8 cellular contexts compared by ENCODE assay signal in genomic region chr15:66701422-66702034, GRCh38. TPM values are rescaled to one million over a fixed set of nuclear protein-coding genes. Genes with fewer than 3 reads are reported as not detected.
A peak's percentile ranks its signal among the peaks of the same experiment; 100 is the strongest.
DNase-seq lines count a peak whose midpoint lies in the region; ATAC-seq, FAIRE-seq and TF ChIP-seq lines count a peak whose summit lies in the region.

No MANE protein-coding gene starts in this region.

- dilution Hi-C loops in keratinocyte (cut with MboI; ENCODE audit: extremely low pct_ligation_motif_present, low sequenced_read_pairs) = no loop called here

- H3K27ac Mint-ChIP-seq in MCF 10A (ENCODE audit: low read depth, unreplicated experiment) = no peak overlapping the region

- DNase-seq in A172 (ENCODE audit: low spot score) (peak; percentile 54), GM12892 (ENCODE audit: insufficient read length) (peak; percentile 51), MCF 10A (ENCODE audit: unreplicated experiment) (peak; percentile 61), keratinocyte (ENCODE audit: low read depth, low spot score) (no peak), GM10248 (ENCODE audit: extremely low spot score) (no peak)
- peak; percentile 13 for DNase-seq in stimulated activated CD4-positive, alpha-beta T cell treated with anti-CD3 and anti-CD28 coated beads, Interleukin-4, amount 100 ng/mL, for 24 hours

- H3K27me3 Mint-ChIP-seq in MCF 10A (ENCODE audit: insufficient read depth, unreplicated experiment) = peaks cover 18% of the 10 kb centered on the region

- H3K27me3 ChIP-seq in keratinocyte (ENCODE audit: control insufficient read depth, extremely low read depth, insufficient read depth, low read length) = peaks cover 41% of the 10 kb centered on the region

- BruUV-seq in MCF 10A (replicated peaks; lab: Mats Ljungman, UMichigan) = no TSS peak

- peak overlapping the region; percentile 44 to 71 (median 69) for H3K4me3 ChIP-seq in keratinocyte (ENCODE audit: control insufficient read depth in 2 of 3, extremely low read depth in 1 of 3, insufficient read depth in 2 of 3, low read depth in 1 of 3, low read length in 3 of 3)

- H4K20me1 ChIP-seq in keratinocyte (ENCODE audit: control insufficient read depth, extremely low read depth, insufficient read depth, low read length) = no peaks in the 10 kb centered on the region

- peak overlapping the region; percentile 81 for H2AFZ ChIP-seq in keratinocyte (ENCODE audit: control insufficient read depth, low read length)

- peak overlapping the region; percentile 22 for H3K27ac ChIP-seq in keratinocyte (ENCODE audit: control insufficient read depth, insufficient read depth, low read length)

- CTCF ChIA-PET in MCF 10A (lab: Yijun Ruan, JAX) = interaction anchor here (0.6 to 2.3 kb wide), 3 partner anchors 9 to 164 kb away, joined by 3 to 8 read pairs (median 7); no protein-coding TSS in a partner anchor
- CTCF ChIA-PET in GM10248 (lab: Yijun Ruan, JAX) = interaction anchor here (1.1 kb wide), 1 partner anchor 83 kb away, joined by 3 read pairs; no protein-coding TSS in a partner anchor

- intact Hi-C loops in MCF 10A (cut with micrococcal nuclease) = loop anchor here (5.0 kb wide), 1 partner anchor 151 kb away; no protein-coding TSS in a partner anchor

- H3K9me3 ChIP-seq in keratinocyte (ENCODE audit: control insufficient read depth, low read depth, low read length) = no peaks in the 10 kb centered on the region

- peaks cover 17% of the 10 kb centered on the region for H3K4me1 ChIP-seq in keratinocyte (ENCODE audit: control insufficient read depth, extremely low read depth, insufficient read depth, low read length)

- peak; percentile 18 for ATAC-seq in HG03066 (IDR thresholded peaks at IDR 0.05; ENCODE audit: low read depth, unreplicated experiment)

- POLR2A ChIA-PET in MCF 10A (lab: Yijun Ruan, JAX) = interaction anchor here (0.6 to 2.3 kb wide), 10 partner anchors 9 to 1415 kb away, joined by 3 to 8 read pairs (median 3); no protein-coding TSS in a partner anchor
- POLR2A ChIA-PET in GM10248 (lab: Yijun Ruan, JAX) = no interaction called here

- peaks cover 12% of the 10 kb centered on the region for H3K4me1 Mint-ChIP-seq in MCF 10A (ENCODE audit: insufficient read depth, unreplicated experiment)

- no peak for TF ChIP-seq POLR2A in GM12892 (IDR thresholded peaks at IDR 0.05; ENCODE audit: low read depth, low read length)
- TF ChIP-seq POLR2A in Raji (IDR thresholded peaks at IDR 0.05; ENCODE audit: insufficient read depth, low read depth, low read length) = peak; percentile 70

- H3K9me1 ChIP-seq in keratinocyte (ENCODE audit: control insufficient read depth, extremely low read depth, insufficient read depth, low read length) = no peaks in the 10 kb centered on the region

- H3K9ac ChIP-seq in keratinocyte (ENCODE audit: control insufficient read depth, extremely low read depth, insufficient read depth, low read length) = peak overlapping the region; percentile 26

- no peak for TF ChIP-seq CTCF in MCF 10A (IDR thresholded peaks at IDR 0.05; ENCODE audit: unreplicated experiment)
- TF ChIP-seq CTCF in keratinocyte (optimal IDR thresholded peaks at IDR 0.05 in 1 of 3, IDR thresholded peaks at IDR 0.05 in 1 of 3, conservative IDR thresholded peaks at IDR 0.05 in 1 of 3; ENCODE audit: extremely low read depth in 1 of 3, insufficient read depth in 2 of 3, low read length in 3 of 3) = no peak
- no peak for TF ChIP-seq CTCF in GM10248 (IDR thresholded peaks at IDR 0.05; ENCODE audit: control extremely low read depth, extremely low read depth, low read depth, missing control alignments)

- H3K9me3 Mint-ChIP-seq in MCF 10A (ENCODE audit: unreplicated experiment) = no peaks in the 10 kb centered on the region

- peak overlapping the region; percentile 79 for H3K4me3 Mint-ChIP-seq in MCF 10A (ENCODE audit: unreplicated experiment)

- H3K36me3 ChIP-seq in keratinocyte (ENCODE audit: control insufficient read depth in 2 of 2, extremely low read depth in 1 of 2, insufficient read depth in 2 of 2, low read length in 2 of 2) = no peaks in the 10 kb centered on the region

- peak overlapping the region; percentile 97 for H3K4me2 ChIP-seq in keratinocyte (ENCODE audit: control insufficient read depth, extremely low read depth, insufficient read depth, low read depth, low read length)

- FAIRE-seq in GM12892 (lab: Jason Lieb, UNC) (peak; percentile 78), keratinocyte (lab: Jason Lieb, UNC) (no peak)

- no peaks in the 10 kb centered on the region for H3K36me3 Mint-ChIP-seq in MCF 10A (ENCODE audit: insufficient read depth, unreplicated experiment)

- H3K79me2 ChIP-seq in keratinocyte (ENCODE audit: control insufficient read depth, insufficient read depth, low read length) = no peaks in the 10 kb centered on the region

RNA-seq across cellular contexts. Expression of gene SMAD6, which starts 0.5 kb away (rescaled TPM):
- 20.8 and 37.9 TPM in 2 replicates for total RNA-seq in A172 (2014; rRNA removed; shearing (Covaris generic))
- not detected for polyA plus RNA-seq in GM12892 (2012; ENCODE audit: missing spikeins)
- total RNA-seq in MCF 10A (2022) = not detected in 2 replicates
- polyA plus RNA-seq in keratinocyte = 0.01 to 0.04 TPM (median 0.03 TPM) in 3 replicates
- not detected for polyA plus RNA-seq in keratinocyte (2011; ENCODE audit: low read depth)
- polyA plus RNA-seq in keratinocyte (2011; cell fraction: cytosol; rRNA removed) = not detected in 2 replicates
- 0.06 and 0.07 TPM in 2 replicates for polyA plus RNA-seq in keratinocyte (2011; cell fraction: nucleus; rRNA removed)
- polyA plus RNA-seq in keratinocyte (2012; ENCODE audit: low replicate concordance) = 0.02 and 0.04 TPM in 2 replicates
- polyA minus RNA-seq in keratinocyte = 0.03 TPM in 1 of 3 replicates, not detected in the others
- polyA minus RNA-seq in keratinocyte (2011; cell fraction: cytosol; rRNA and poly(A)+ RNA removed) = 3.8 TPM
- polyA minus RNA-seq in keratinocyte (2011; cell fraction: nucleus; rRNA and poly(A)+ RNA removed) = 0.32 and 0.54 TPM in 2 replicates

Comparison
In these comparisons a context has a peak if more than half of its experiments do, and no peak if none do; other contexts are left out.
1. DNase-seq: peak in A172 (single experiment), GM12892 (single experiment), MCF 10A (single experiment) and stimulated activated CD4-positive, alpha-beta T cell treated with anti-CD3 and anti-CD28 coated beads, Interleukin-4, amount 100 ng/mL, for 24 hours (single experiment); none in keratinocyte (single experiment) and GM10248 (single experiment).
2. RNA of gene SMAD6, which starts 0.5 kb away (total RNA-seq): 20.8 to 37.9 TPM in A172; not detected in MCF 10A; every median in the first group is over 10 times any median in the second.